ENCODE assay signal across 1 cellular context in the genomic region with DNA sequence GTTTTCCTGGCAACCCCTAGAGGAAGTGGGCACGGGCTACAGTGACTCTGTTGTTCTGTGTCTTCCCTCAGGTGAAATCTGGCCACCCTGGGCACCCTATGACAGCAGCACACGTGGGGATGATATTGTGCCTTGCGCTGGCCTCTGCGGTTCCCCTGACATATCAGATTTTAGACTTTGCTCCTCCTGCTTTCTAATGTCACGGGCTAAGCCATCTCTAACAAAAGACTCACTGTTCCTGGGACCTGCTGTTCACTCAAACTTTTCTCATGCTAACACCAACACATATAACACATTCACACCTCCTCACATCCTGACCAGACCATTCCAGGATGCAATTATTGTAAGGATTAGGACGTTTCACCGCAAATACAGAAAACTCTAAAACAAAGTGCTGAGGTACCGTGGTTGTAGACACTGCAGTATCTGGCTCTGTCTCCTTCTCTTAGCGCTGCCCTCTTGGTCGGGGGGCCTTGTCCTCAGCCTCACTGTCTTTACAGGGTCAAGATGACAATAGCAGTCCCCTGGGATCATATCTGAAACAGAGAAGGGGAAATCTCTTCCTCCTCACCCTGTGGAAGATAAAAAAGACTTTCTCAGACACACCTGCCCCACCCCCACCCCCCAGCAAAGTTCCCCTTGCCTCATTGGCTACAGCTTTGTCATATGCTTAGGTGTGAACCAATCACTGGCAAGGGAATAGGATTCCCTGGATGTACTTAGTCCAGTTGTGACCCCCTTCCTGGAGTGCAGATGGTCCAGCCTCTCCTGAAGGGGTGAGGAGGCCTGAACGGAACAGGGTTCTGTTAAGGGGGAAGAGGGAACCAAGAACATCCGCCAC.
TF ChIP-seq lines count a peak whose summit lies in the region.

No MANE protein-coding gene starts in this region.

TF ChIP-seq in HepG2, 621 proteins besides CTCF, POLR2A, EP300 and RAD21 (continued from another document and continues in another):
- TF ChIP-seq, protein P1, sequence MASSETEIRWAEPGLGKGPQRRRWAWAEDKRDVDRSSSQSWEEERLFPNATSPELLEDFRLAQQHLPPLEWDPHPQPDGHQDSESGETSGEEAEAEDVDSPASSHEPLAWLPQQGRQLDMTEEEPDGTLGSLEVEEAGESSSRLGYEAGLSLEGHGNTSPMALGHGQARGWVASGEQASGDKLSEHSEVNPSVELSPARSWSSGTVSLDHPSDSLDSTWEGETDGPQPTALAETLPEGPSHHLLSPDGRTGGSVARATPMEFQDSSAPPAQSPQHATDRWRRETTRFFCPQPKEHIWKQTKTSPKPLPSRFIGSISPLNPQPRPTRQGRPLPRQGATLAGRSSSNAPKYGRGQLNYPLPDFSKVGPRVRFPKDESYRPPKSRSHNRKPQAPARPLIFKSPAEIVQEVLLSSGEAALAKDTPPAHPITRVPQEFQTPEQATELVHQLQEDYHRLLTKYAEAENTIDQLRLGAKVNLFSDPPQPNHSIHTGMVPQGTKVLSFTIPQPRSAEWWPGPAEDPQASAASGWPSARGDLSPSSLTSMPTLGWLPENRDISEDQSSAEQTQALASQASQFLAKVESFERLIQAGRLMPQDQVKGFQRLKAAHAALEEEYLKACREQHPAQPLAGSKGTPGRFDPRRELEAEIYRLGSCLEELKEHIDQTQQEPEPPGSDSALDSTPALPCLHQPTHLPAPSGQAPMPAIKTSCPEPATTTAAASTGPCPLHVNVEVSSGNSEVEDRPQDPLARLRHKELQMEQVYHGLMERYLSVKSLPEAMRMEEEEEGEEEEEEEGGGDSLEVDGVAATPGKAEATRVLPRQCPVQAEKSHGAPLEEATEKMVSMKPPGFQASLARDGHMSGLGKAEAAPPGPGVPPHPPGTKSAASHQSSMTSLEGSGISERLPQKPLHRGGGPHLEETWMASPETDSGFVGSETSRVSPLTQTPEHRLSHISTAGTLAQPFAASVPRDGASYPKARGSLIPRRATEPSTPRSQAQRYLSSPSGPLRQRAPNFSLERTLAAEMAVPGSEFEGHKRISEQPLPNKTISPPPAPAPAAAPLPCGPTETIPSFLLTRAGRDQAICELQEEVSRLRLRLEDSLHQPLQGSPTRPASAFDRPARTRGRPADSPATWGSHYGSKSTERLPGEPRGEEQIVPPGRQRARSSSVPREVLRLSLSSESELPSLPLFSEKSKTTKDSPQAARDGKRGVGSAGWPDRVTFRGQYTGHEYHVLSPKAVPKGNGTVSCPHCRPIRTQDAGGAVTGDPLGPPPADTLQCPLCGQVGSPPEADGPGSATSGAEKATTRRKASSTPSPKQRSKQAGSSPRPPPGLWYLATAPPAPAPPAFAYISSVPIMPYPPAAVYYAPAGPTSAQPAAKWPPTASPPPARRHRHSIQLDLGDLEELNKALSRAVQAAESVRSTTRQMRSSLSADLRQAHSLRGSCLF (CRISPR knock-in tag; IDR thresholded peaks at IDR 0.05; ENCODE audit: borderline replicate concordance): no peak
- TF ChIP-seq ZNF124 (CRISPR knock-in tag; IDR thresholded peaks at IDR 0.05): no peak
- TF ChIP-seq, protein P2, sequence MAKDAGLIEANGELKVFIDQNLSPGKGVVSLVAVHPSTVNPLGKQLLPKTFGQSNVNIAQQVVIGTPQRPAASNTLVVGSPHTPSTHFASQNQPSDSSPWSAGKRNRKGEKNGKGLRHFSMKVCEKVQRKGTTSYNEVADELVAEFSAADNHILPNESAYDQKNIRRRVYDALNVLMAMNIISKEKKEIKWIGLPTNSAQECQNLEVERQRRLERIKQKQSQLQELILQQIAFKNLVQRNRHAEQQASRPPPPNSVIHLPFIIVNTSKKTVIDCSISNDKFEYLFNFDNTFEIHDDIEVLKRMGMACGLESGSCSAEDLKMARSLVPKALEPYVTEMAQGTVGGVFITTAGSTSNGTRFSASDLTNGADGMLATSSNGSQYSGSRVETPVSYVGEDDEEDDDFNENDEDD (CRISPR knock-in tag; IDR thresholded peaks at IDR 0.05; ENCODE audit: borderline replicate concordance): no peak
- TF ChIP-seq, protein P3, sequence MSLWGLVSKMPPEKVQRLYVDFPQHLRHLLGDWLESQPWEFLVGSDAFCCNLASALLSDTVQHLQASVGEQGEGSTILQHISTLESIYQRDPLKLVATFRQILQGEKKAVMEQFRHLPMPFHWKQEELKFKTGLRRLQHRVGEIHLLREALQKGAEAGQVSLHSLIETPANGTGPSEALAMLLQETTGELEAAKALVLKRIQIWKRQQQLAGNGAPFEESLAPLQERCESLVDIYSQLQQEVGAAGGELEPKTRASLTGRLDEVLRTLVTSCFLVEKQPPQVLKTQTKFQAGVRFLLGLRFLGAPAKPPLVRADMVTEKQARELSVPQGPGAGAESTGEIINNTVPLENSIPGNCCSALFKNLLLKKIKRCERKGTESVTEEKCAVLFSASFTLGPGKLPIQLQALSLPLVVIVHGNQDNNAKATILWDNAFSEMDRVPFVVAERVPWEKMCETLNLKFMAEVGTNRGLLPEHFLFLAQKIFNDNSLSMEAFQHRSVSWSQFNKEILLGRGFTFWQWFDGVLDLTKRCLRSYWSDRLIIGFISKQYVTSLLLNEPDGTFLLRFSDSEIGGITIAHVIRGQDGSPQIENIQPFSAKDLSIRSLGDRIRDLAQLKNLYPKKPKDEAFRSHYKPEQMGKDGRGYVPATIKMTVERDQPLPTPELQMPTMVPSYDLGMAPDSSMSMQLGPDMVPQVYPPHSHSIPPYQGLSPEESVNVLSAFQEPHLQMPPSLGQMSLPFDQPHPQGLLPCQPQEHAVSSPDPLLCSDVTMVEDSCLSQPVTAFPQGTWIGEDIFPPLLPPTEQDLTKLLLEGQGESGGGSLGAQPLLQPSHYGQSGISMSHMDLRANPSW (CRISPR knock-in tag; IDR thresholded peaks at IDR 0.05; ENCODE audit: borderline replicate concordance): peak; percentile 55; the same call in 1 of the 2 replicates
- TF ChIP-seq ZNF678 (CRISPR knock-in tag; IDR thresholded peaks at IDR 0.05): no peak
- no peak for TF ChIP-seq ZNF747 (CRISPR knock-in tag; IDR thresholded peaks at IDR 0.05; ENCODE audit: borderline replicate concordance)
- TF ChIP-seq, protein P4, sequence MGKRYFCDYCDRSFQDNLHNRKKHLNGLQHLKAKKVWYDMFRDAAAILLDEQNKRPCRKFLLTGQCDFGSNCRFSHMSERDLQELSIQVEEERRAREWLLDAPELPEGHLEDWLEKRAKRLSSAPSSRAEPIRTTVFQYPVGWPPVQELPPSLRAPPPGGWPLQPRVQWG (CRISPR knock-in tag; IDR thresholded peaks at IDR 0.05; ENCODE audit: borderline replicate concordance, low read depth): no peak
- TF ChIP-seq, protein P5, sequence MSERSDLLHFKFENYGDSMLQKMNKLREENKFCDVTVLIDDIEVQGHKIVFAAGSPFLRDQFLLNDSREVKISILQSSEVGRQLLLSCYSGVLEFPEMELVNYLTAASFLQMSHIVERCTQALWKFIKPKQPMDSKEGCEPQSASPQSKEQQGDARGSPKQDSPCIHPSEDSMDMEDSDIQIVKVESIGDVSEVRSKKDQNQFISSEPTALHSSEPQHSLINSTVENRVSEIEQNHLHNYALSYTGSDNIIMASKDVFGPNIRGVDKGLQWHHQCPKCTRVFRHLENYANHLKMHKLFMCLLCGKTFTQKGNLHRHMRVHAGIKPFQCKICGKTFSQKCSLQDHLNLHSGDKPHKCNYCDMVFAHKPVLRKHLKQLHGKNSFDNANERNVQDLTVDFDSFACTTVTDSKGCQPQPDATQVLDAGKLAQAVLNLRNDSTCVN (CRISPR knock-in tag; IDR thresholded peaks at IDR 0.05; ENCODE audit: borderline replicate concordance): no peak
- TF ChIP-seq, protein P6, sequence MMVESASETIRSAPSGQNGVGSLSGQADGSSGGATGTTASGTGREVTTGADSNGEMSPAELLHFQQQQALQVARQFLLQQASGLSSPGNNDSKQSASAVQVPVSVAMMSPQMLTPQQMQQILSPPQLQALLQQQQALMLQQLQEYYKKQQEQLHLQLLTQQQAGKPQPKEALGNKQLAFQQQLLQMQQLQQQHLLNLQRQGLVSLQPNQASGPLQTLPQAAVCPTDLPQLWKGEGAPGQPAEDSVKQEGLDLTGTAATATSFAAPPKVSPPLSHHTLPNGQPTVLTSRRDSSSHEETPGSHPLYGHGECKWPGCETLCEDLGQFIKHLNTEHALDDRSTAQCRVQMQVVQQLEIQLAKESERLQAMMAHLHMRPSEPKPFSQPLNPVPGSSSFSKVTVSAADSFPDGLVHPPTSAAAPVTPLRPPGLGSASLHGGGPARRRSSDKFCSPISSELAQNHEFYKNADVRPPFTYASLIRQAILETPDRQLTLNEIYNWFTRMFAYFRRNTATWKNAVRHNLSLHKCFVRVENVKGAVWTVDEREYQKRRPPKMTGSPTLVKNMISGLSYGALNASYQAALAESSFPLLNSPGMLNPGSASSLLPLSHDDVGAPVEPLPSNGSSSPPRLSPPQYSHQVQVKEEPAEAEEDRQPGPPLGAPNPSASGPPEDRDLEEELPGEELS (CRISPR knock-in tag; IDR thresholded peaks at IDR 0.05): peak; percentile 90
- TF ChIP-seq, protein P7, sequence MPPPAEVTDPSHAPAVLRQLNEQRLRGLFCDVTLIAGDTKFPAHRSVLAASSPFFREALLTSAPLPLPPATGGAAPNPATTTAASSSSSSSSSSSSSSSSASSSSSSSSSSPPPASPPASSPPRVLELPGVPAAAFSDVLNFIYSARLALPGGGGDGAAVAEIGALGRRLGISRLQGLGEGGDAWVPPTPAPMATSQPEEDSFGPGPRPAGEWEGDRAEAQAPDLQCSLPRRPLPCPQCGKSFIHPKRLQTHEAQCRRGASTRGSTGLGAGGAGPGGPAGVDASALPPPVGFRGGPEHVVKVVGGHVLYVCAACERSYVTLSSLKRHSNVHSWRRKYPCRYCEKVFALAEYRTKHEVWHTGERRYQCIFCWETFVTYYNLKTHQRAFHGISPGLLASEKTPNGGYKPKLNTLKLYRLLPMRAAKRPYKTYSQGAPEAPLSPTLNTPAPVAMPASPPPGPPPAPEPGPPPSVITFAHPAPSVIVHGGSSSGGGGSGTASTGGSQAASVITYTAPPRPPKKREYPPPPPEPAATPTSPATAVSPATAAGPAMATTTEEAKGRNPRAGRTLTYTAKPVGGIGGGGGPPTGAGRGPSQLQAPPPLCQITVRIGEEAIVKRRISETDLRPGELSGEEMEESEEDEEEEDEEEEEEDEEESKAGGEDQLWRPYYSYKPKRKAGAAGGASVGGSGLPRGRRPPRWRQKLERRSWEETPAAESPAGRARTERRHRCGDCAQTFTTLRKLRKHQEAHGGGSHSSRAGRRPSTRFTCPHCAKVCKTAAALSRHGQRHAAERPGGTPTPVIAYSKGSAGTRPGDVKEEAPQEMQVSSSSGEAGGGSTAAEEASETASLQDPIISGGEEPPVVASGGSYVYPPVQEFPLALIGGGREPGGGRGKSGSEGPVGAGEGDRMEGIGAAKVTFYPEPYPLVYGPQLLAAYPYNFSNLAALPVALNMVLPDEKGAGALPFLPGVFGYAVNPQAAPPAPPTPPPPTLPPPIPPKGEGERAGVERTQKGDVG (CRISPR knock-in tag; IDR thresholded peaks at IDR 0.05; ENCODE audit: borderline replicate concordance): 0 out of 2 replicates have a peak, but pooled peaks have one; percentile 50
- TF ChIP-seq TRIM24 (CRISPR knock-in tag; IDR thresholded peaks at IDR 0.05): no peak
- no peak for TF ChIP-seq ZNF501 (CRISPR knock-in tag; IDR thresholded peaks at IDR 0.05)
- peak; percentile 78; the same call in 1 of the 2 replicates for TF ChIP-seq ETV5 (CRISPR knock-in tag; IDR thresholded peaks at IDR 0.05; ENCODE audit: borderline replicate concordance)
- TF ChIP-seq, protein P8, sequence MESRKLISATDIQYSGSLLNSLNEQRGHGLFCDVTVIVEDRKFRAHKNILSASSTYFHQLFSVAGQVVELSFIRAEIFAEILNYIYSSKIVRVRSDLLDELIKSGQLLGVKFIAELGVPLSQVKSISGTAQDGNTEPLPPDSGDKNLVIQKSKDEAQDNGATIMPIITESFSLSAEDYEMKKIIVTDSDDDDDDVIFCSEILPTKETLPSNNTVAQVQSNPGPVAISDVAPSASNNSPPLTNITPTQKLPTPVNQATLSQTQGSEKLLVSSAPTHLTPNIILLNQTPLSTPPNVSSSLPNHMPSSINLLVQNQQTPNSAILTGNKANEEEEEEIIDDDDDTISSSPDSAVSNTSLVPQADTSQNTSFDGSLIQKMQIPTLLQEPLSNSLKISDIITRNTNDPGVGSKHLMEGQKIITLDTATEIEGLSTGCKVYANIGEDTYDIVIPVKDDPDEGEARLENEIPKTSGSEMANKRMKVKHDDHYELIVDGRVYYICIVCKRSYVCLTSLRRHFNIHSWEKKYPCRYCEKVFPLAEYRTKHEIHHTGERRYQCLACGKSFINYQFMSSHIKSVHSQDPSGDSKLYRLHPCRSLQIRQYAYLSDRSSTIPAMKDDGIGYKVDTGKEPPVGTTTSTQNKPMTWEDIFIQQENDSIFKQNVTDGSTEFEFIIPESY (CRISPR knock-in tag; IDR thresholded peaks at IDR 0.05): no peak
- peak; percentile 32 for TF ChIP-seq SKI (IDR thresholded peaks at IDR 0.05; ENCODE audit: partially characterized antibody)
- TF ChIP-seq KLF6 (CRISPR knock-in tag; IDR thresholded peaks at IDR 0.05): no peak
- TF ChIP-seq ZNF766 (CRISPR knock-in tag; IDR thresholded peaks at IDR 0.05; ENCODE audit: borderline replicate concordance): no peak
- TF ChIP-seq ZNF253 (CRISPR knock-in tag; IDR thresholded peaks at IDR 0.05; ENCODE audit: borderline replicate concordance): no peak
- TF ChIP-seq KDM5A (IDR thresholded peaks at IDR 0.05; ENCODE audit: borderline replicate concordance, low read length): no peak
- peak; percentile 84 for TF ChIP-seq ASH2L (IDR thresholded peaks at IDR 0.05; ENCODE audit: insufficient read length, low read depth, low read length)
- no peak for TF ChIP-seq GPN1 (CRISPR knock-in tag; IDR thresholded peaks at IDR 0.05; ENCODE audit: borderline replicate concordance)
- TF ChIP-seq, protein P9, sequence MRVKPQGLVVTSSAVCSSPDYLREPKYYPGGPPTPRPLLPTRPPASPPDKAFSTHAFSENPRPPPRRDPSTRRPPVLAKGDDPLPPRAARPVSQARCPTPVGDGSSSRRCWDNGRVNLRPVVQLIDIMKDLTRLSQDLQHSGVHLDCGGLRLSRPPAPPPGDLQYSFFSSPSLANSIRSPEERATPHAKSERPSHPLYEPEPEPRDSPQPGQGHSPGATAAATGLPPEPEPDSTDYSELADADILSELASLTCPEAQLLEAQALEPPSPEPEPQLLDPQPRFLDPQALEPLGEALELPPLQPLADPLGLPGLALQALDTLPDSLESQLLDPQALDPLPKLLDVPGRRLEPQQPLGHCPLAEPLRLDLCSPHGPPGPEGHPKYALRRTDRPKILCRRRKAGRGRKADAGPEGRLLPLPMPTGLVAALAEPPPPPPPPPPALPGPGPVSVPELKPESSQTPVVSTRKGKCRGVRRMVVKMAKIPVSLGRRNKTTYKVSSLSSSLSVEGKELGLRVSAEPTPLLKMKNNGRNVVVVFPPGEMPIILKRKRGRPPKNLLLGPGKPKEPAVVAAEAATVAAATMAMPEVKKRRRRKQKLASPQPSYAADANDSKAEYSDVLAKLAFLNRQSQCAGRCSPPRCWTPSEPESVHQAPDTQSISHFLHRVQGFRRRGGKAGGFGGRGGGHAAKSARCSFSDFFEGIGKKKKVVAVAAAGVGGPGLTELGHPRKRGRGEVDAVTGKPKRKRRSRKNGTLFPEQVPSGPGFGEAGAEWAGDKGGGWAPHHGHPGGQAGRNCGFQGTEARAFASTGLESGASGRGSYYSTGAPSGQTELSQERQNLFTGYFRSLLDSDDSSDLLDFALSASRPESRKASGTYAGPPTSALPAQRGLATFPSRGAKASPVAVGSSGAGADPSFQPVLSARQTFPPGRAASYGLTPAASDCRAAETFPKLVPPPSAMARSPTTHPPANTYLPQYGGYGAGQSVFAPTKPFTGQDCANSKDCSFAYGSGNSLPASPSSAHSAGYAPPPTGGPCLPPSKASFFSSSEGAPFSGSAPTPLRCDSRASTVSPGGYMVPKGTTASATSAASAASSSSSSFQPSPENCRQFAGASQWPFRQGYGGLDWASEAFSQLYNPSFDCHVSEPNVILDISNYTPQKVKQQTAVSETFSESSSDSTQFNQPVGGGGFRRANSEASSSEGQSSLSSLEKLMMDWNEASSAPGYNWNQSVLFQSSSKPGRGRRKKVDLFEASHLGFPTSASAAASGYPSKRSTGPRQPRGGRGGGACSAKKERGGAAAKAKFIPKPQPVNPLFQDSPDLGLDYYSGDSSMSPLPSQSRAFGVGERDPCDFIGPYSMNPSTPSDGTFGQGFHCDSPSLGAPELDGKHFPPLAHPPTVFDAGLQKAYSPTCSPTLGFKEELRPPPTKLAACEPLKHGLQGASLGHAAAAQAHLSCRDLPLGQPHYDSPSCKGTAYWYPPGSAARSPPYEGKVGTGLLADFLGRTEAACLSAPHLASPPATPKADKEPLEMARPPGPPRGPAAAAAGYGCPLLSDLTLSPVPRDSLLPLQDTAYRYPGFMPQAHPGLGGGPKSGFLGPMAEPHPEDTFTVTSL (CRISPR knock-in tag; IDR thresholded peaks at IDR 0.05; ENCODE audit: borderline replicate concordance): peak; percentile 77; the same call in 1 of the 2 replicates
